Comparison of ENCODE assay signal across 1 cellular context in genomic region chr4:1571165-1571908, GRCh38.
TF ChIP-seq lines count a peak whose summit lies in the region.

No MANE protein-coding gene starts in this region.

TF ChIP-seq in H1, 55 proteins besides CTCF, POLR2A, EP300 and RAD21:
- no peak for TF ChIP-seq JUND (IDR thresholded peaks at IDR 0.05; ENCODE audit: low read length)
